Comparison of ENCODE assay signal across 1 cellular context in genomic region chr12:108694812-108695278, GRCh38.
TF ChIP-seq lines count a peak whose summit lies in the region.

No MANE protein-coding gene starts in this region.

TF ChIP-seq in K562, 482 proteins besides CTCF, POLR2A, EP300 and RAD21 (continued from another document):
- no peak for TF ChIP-seq TFAP4 (CRISPR knock-in tag; IDR thresholded peaks at IDR 0.05; ENCODE audit: borderline replicate concordance)
- no peak for TF ChIP-seq PREB (CRISPR knock-in tag; IDR thresholded peaks at IDR 0.05)
- no peak for TF ChIP-seq SP2 (IDR thresholded peaks at IDR 0.05; ENCODE audit: extremely low read depth, low read depth, low read length, poor library complexity, severe bottlenecking)
- TF ChIP-seq TEAD4 (IDR thresholded peaks at IDR 0.05; ENCODE audit: low read length): peak; percentile 79
- no peak for TF ChIP-seq TEAD4 (CRISPR knock-in tag; IDR thresholded peaks at IDR 0.05; ENCODE audit: borderline replicate concordance)
- TF ChIP-seq DACH1 (IDR thresholded peaks at IDR 0.05; ENCODE audit: partially characterized antibody): peak; percentile 63
- TF ChIP-seq MEF2D (tag; conservative IDR thresholded peaks at IDR 0.05; ENCODE audit: low read depth): peak; percentile 32; the same call in 1 of the 2 replicates
- no peak for TF ChIP-seq HMG20A (CRISPR knock-in tag; conservative IDR thresholded peaks at IDR 0.05)
- TF ChIP-seq BCL6 (CRISPR knock-in tag; IDR thresholded peaks at IDR 0.05): peak; percentile 35; the same call in 1 of the 2 replicates
- peak; percentile 37 for TF ChIP-seq HMBOX1 (IDR thresholded peaks at IDR 0.05)
- TF ChIP-seq NFE2L1 (tag; IDR thresholded peaks at IDR 0.05; ENCODE audit: borderline replicate concordance, low read depth): no peak
- no peak for TF ChIP-seq ID3 (CRISPR knock-in tag; IDR thresholded peaks at IDR 0.05)
- peak; percentile 53; the same call in 1 of the 2 replicates for TF ChIP-seq ID3 (tag; IDR thresholded peaks at IDR 0.05)
- no peak for TF ChIP-seq COPS2 (conservative IDR thresholded peaks at IDR 0.05)
- peak; percentile 15 for TF ChIP-seq MEIS2 (IDR thresholded peaks at IDR 0.05; ENCODE audit: partially characterized antibody)
- no peak for TF ChIP-seq NR2C1 (IDR thresholded peaks at IDR 0.05)
- 0 out of 2 replicates have a peak, but pooled peaks have one; percentile 28 for TF ChIP-seq NR2C1 (tag; IDR thresholded peaks at IDR 0.05)
- TF ChIP-seq ELK3 (CRISPR knock-in tag; IDR thresholded peaks at IDR 0.05): no peak
- TF ChIP-seq TSC22D4 (tag; IDR thresholded peaks at IDR 0.05): no peak
- TF ChIP-seq MYC (IDR thresholded peaks at IDR 0.05; ENCODE audit: low read depth, low read length): no peak
- 0 out of 2 replicates have a peak, but pooled peaks have one; percentile 39 for TF ChIP-seq MYC (CRISPR knock-in tag; IDR thresholded peaks at IDR 0.05; ENCODE audit: borderline replicate concordance, low read depth)
- TF ChIP-seq RHOXF2B (CRISPR knock-in tag; conservative IDR thresholded peaks at IDR 0.05): no peak
